Comparison of ENCODE assay signal across 16 cellular contexts in genomic region chr16:57826706-57827625, GRCh38. TPM values are rescaled to one million over a fixed set of nuclear protein-coding genes. Genes with fewer than 3 reads are reported as not detected.
DNase-seq lines count a peak whose midpoint lies in the region; ATAC-seq and TF ChIP-seq lines count a peak whose summit lies in the region.
"Had no signal": no experiment of that assay in that cellular context is flagged by ENCODE, and none has a peak within 500 bp of the region (broad histone marks: within the 10 kb centered on the region; RNA-seq: fewer than 3 reads in every experiment).

No MANE protein-coding gene starts in this region.

- WGBS in heart right ventricle, 2 donors = 51 to 57% methylated on average over 22 of the region's 22 CpGs
- 50 to 59% (median 53%) methylated on average over 22 of the region's 22 CpGs for WGBS in ovary, 3 donors

- no peak overlapping the region for H3K27ac Mint-ChIP-seq in immature natural killer cell
- H3K27ac Mint-ChIP-seq: activated naive CD8-positive, alpha-beta T cell treated with anti-CD3 and anti-CD28 coated beads, Interleukin-2, amount 10 ng/mL, durations not matched to agents 7 days and 5 days had no signal

- intact Hi-C loops in heart right ventricle (cut with DNase I) = loop anchor here in 1 of 10 donors (5.0 kb wide), 1 partner anchor 35 kb away; no protein-coding TSS in a partner anchor
- intact Hi-C loops in ovary (cut with DNase I) = no loop called here

- no peak overlapping the region for H3K4me3 Mint-ChIP-seq in immature natural killer cell
- H3K4me3 Mint-ChIP-seq: activated naive CD8-positive, alpha-beta T cell treated with anti-CD3 and anti-CD28 coated beads, Interleukin-2, amount 10 ng/mL, durations not matched to agents 7 days and 5 days; neural crest cell had no signal

- DNase-seq in DMS79 (lab: John Stamatoyannopoulos, UW) (peak; percentile 46), NCI-H446 treated with DMSO at 0.1 percent for 48 hours (lab: John Stamatoyannopoulos, UW) (peak; percentile 44), heart right ventricle (peak in 1 of 2 donors; percentile 54), ovary (peak in 3 of 5 donors; percentile 41 to 55 (median 42)), NCI-H2107 treated with DMSO at 0.1 percent for 48 hours (lab: John Stamatoyannopoulos, UW; ENCODE audit: unreplicated experiment) (no peak), SIG-M5 treated with dmso at 0.1 percent for 504 hours (lab: John Stamatoyannopoulos, UW; ENCODE audit: unreplicated experiment) (no peak), immature natural killer cell (no peak), DMS 273 (lab: John Stamatoyannopoulos, UW; ENCODE audit: unreplicated experiment) (no peak)
- DNase-seq: activated naive CD8-positive, alpha-beta T cell treated with anti-CD3 and anti-CD28 coated beads, Interleukin-2, amount 10 ng/mL, durations not matched to agents 7 days and 5 days; H7; head of caudate nucleus; KG1; NCI-H1436 treated with DMSO at 0.1 percent for 48 hours had no signal

- H3K4me3 ChIP-seq in heart right ventricle = no peak overlapping the region
- H3K4me3 ChIP-seq in ovary = no peak overlapping the region

- no peaks in the 10 kb centered on the region for H3K27me3 ChIP-seq in heart right ventricle
- H3K27me3 ChIP-seq in ovary = no peaks in the 10 kb centered on the region

- ATAC-seq in heart right ventricle = peak in 7 of 8 donors; percentile 18 to 68 (median 59)

- H3K36me3 ChIP-seq in heart right ventricle (no peaks in the 10 kb centered on the region), ovary (no peaks in the 10 kb centered on the region)

- no peak for TF ChIP-seq EP300 in ovary (IDR thresholded peaks at IDR 0.05)

- H3K9me3 ChIP-seq in heart right ventricle (no peaks in the 10 kb centered on the region), ovary (no peaks in the 10 kb centered on the region)

- no peaks in the 10 kb centered on the region for H3K36me3 Mint-ChIP-seq in immature natural killer cell
- H3K36me3 Mint-ChIP-seq: activated naive CD8-positive, alpha-beta T cell treated with anti-CD3 and anti-CD28 coated beads, Interleukin-2, amount 10 ng/mL, durations not matched to agents 7 days and 5 days had no signal

- H3K4me1 ChIP-seq in heart right ventricle (peaks cover 0 to 31% (median 6%) of the 10 kb centered on the region in 9 donors), ovary (ENCODE audit: insufficient read depth) (peaks cover 4% of the 10 kb centered on the region)

- H3K27me3 Mint-ChIP-seq in immature natural killer cell (ENCODE audit: low read depth in 3 of 3) = peaks cover 2 to 4% (median 3%) of the 10 kb centered on the region in 3 donors

- H3K9me3 Mint-ChIP-seq in immature natural killer cell = no peaks in the 10 kb centered on the region
- H3K9me3 Mint-ChIP-seq: activated naive CD8-positive, alpha-beta T cell treated with anti-CD3 and anti-CD28 coated beads, Interleukin-2, amount 10 ng/mL, durations not matched to agents 7 days and 5 days; neural crest cell had no signal

- H3K4me1 Mint-ChIP-seq in immature natural killer cell = no peaks in the 10 kb centered on the region
- H3K4me1 Mint-ChIP-seq: activated naive CD8-positive, alpha-beta T cell treated with anti-CD3 and anti-CD28 coated beads, Interleukin-2, amount 10 ng/mL, durations not matched to agents 7 days and 5 days; neural crest cell had no signal

- H3K27ac ChIP-seq in heart right ventricle = peak overlapping the region in 7 of 10 donors; percentile 38 to 63 (median 48)
- peak overlapping the region in 1 of 2 donors; percentile 12 for H3K27ac ChIP-seq in ovary
- H3K27ac ChIP-seq: epithelial cell of prostate had no signal

- no peak for TF ChIP-seq POLR2A in ovary (IDR thresholded peaks at IDR 0.05)

- TF ChIP-seq CTCF in heart right ventricle (IDR thresholded peaks at IDR 0.05) = no peak
- TF ChIP-seq CTCF in ovary (IDR thresholded peaks at IDR 0.05) = no peak

RNA-seq across cellular contexts. Expression of gene KIFC3, which starts 24.7 kb away (rescaled TPM):
- total RNA-seq in heart right ventricle (10 to 100 TPM; 42.5 to 91.4 (median 63.5) TPM), ovary (10 to 100 TPM; 21.3 to 54.0 (median 37.5) TPM)
- polyA plus RNA-seq in heart right ventricle (10 to 100 TPM; 47.4 to 97.4 TPM), ovary (10 to 100 TPM in 1 of 2 donors, 1 to 10 TPM in 1; 4.6 to 16.0 TPM), immature natural killer cell (10 to 100 TPM in 2 of 3 donors, 1 to 10 TPM in 1; 5.1 to 13.6 (median 12.2) TPM)
- total RNA-seq: T-helper 2 cell treated with Interferon-gamma antibody and Interleukin-4, amounts not matched to agents 100 ng/mL and 5 ng/mL, for 36 hours had no signal

Comparison
In these comparisons a context has a peak if more than half of its experiments do, and no peak if none do; other contexts are left out.
1. DNase-seq: peak in DMS79 (single experiment), NCI-H446 treated with DMSO at 0.1 percent for 48 hours (single experiment) and ovary (3 of 5); none in NCI-H2107 treated with DMSO at 0.1 percent for 48 hours (single experiment), SIG-M5 treated with dmso at 0.1 percent for 504 hours (single experiment), immature natural killer cell (0 of 3) and DMS 273 (single experiment).